ENCODE assay signal across 19 cellular contexts in genomic region chr22:49663823-49664222, GRCh38.
"Had no signal": no experiment of that assay in that cellular context is flagged by ENCODE, and none has a peak within 500 bp of the region (broad histone marks: within the 10 kb centered on the region; RNA-seq: fewer than 3 reads in every experiment).

No MANE protein-coding gene starts in this region.

- H3K9me3 ChIP-seq: right atrium auricular region, testis had no signal

- H3K4me3 ChIP-seq: lung, skin epidermis, testis had no signal

- H3K27ac ChIP-seq: right atrium auricular region, skin epidermis, testis had no signal

- H3K36me3 ChIP-seq: right atrium auricular region had no signal

- H3K4me1 ChIP-seq: testis had no signal

- ATAC-seq: left colon; SK-N-SH treated with all-trans-retinoic acid at 6 μM for 48 hours; stimulated activated effector memory CD8-positive, alpha-beta T cell treated with anti-CD3 and anti-CD28 coated beads, Interleukin-12 subunit alpha, Interleukin-12 subunit beta, amount 100 ng/mL, for 72 hours; T-cell; WTC11 had no signal

- DNase-seq: activated CD4-positive, alpha-beta memory T cell treated with anti-CD3 and anti-CD28 coated beads, Interleukin-2, amount 10 ng/mL, durations not matched to agents 7 days and 5 days; activated CD4-positive, alpha-beta T cell treated with anti-CD3 and anti-CD28 coated beads for 48 hours; activated naive CD4-positive, alpha-beta T cell treated with Interleukin-2 at 50 U/mL for 16 hours; central memory CD4-positive, alpha-beta T cell; foreskin melanocyte; glutamatergic neuron; hippocampal formation; left colon; nephron progenitor cell; stimulated activated CD4-positive, alpha-beta T cell treated with anti-CD3 and anti-CD28 coated beads, Interleukin-15, amount 100 ng/mL, for 24 hours; stimulated activated CD4-positive, alpha-beta T cell treated with anti-CD3 and anti-CD28 coated beads, Interleukin-4, amount 100 ng/mL, for 1 hour; testis had no signal

- H3K27me3 ChIP-seq: right atrium auricular region, testis had no signal
